ENCODE assay signal across 23 cellular contexts in genomic region chr1:48084826-48085225, GRCh38.
DNase-seq lines count a peak whose midpoint lies in the region; ATAC-seq and TF ChIP-seq lines count a peak whose summit lies in the region.
"Had no signal": no experiment of that assay in that cellular context is flagged by ENCODE, and none has a peak within 500 bp of the region (broad histone marks: within the 10 kb centered on the region; RNA-seq: fewer than 3 reads in every experiment).

No MANE protein-coding gene starts in this region.

- no peak for TF ChIP-seq CTCF in fibroblast of villous mesenchyme (IDR thresholded peaks at IDR 0.05; ENCODE audit: insufficient read depth, low read depth, low read length)
- TF ChIP-seq CTCF in nephron (IDR thresholded peaks at IDR 0.05; ENCODE audit: unreplicated experiment in 3 of 3): no peak

- H3K4me3 Mint-ChIP-seq in nephron: no peak overlapping the region
- H3K4me3 Mint-ChIP-seq in stimulated activated naive B cell treated with anti-CD40 and anti-IgM and Interleukin-4, amounts not matched to agents 10 μg/mL and 1 μg/mL and 100 μg/mL, for 72 hours: no peak overlapping the region
- H3K4me3 Mint-ChIP-seq: CD14-positive monocyte, HFFc6 had no signal

- H3K27me3 Mint-ChIP-seq in nephron (ENCODE audit: low read depth): peaks cover 82% of the 10 kb centered on the region
- peaks cover 17 to 46% of the 10 kb centered on the region in 2 donors for H3K27me3 Mint-ChIP-seq in stimulated activated naive B cell treated with anti-CD40 and anti-IgM and Interleukin-4, amounts not matched to agents 10 μg/mL and 1 μg/mL and 100 μg/mL, for 72 hours

- in situ Hi-C loops in ACHN (cut with HindIII; ENCODE audit: low pct_ligation_motif_present, low pct_unique_long_range_greater_than_20kb, low sequenced_read_pairs): no loop called here

- H3K4me3 ChIP-seq in fibroblast of villous mesenchyme (ENCODE audit: low read depth, low read length): no peak overlapping the region
- H3K4me3 ChIP-seq: SJSA1 had no signal

- peaks cover 44% of the 10 kb centered on the region for H3K4me1 Mint-ChIP-seq in nephron
- H3K4me1 Mint-ChIP-seq in stimulated activated naive B cell treated with anti-CD40 and anti-IgM and Interleukin-4, amounts not matched to agents 10 μg/mL and 1 μg/mL and 100 μg/mL, for 72 hours: no peaks in the 10 kb centered on the region
- H3K4me1 Mint-ChIP-seq: CD14-positive monocyte had no signal

- no peak for ATAC-seq in HG03280 (IDR thresholded peaks at IDR 0.05; ENCODE audit: unreplicated experiment)
- no peak for ATAC-seq in stimulated activated naive B cell treated with anti-CD40 and anti-IgM and Interleukin-4, amounts not matched to agents 10 μg/mL and 1 μg/mL and 100 μg/mL, for 72 hours (replicated peaks)
- ATAC-seq in GM21423 (IDR thresholded peaks at IDR 0.05; ENCODE audit: unreplicated experiment): no peak
- ATAC-seq: Right ventricle myocardium inferior had no signal

- peaks cover 5% of the 10 kb centered on the region for H3K9me3 Mint-ChIP-seq in nephron
- H3K9me3 Mint-ChIP-seq in stimulated activated naive B cell treated with anti-CD40 and anti-IgM and Interleukin-4, amounts not matched to agents 10 μg/mL and 1 μg/mL and 100 μg/mL, for 72 hours: no peaks in the 10 kb centered on the region

- no peaks in the 10 kb centered on the region for H3K36me3 Mint-ChIP-seq in nephron (ENCODE audit: low read depth)
- no peaks in the 10 kb centered on the region for H3K36me3 Mint-ChIP-seq in stimulated activated naive B cell treated with anti-CD40 and anti-IgM and Interleukin-4, amounts not matched to agents 10 μg/mL and 1 μg/mL and 100 μg/mL, for 72 hours
- H3K36me3 Mint-ChIP-seq: CD14-positive monocyte had no signal

- DNase-seq in ACHN (peak; percentile 77), NCI-H226 (peak; percentile 12), fibroblast of villous mesenchyme (ENCODE audit: low read depth) (peak; percentile 17), DMS 273 treated with DMSO at 0.1 percent for 48 hours (lab: John Stamatoyannopoulos, UW) (no peak)
- DNase-seq in stimulated activated naive B cell treated with anti-CD40 and anti-IgM and Interleukin-4, amounts not matched to agents 10 μg/mL and 1 μg/mL and 100 μg/mL, for 72 hours: no peak
- DNase-seq: 8988T, DMS79 treated with DMSO at 0.1 percent for 48 hours, HFFc6, KG1, MV-4-11, NCI-H1105 treated with DMSO at 0.1 percent for 48 hours, NCI-H1694, NCI-H2081 treated with DMSO at 0.1 percent for 48 hours, NCI-H2171 treated with DMSO at 0.1 percent for 48 hours, NCI-H446, NCI-H526, OCI-M1 had no signal

- H3K27ac Mint-ChIP-seq in nephron: peak overlapping the region; percentile 70 to 87 (median 75)
- H3K27ac Mint-ChIP-seq in stimulated activated naive B cell treated with anti-CD40 and anti-IgM and Interleukin-4, amounts not matched to agents 10 μg/mL and 1 μg/mL and 100 μg/mL, for 72 hours: no peak overlapping the region
- H3K27ac Mint-ChIP-seq: CD14-positive monocyte, HFFc6 had no signal

Comparison
In these comparisons a context has a peak if more than half of its experiments do, and no peak if none do; other contexts are left out.
1. DNase-seq: peak in ACHN (single experiment), NCI-H226 (single experiment) and fibroblast of villous mesenchyme (single experiment); none in stimulated activated naive B cell treated with anti-CD40 and anti-IgM and Interleukin-4, amounts not matched to agents 10 μg/mL and 1 μg/mL and 100 μg/mL, for 72 hours (single experiment) and DMS 273 treated with DMSO at 0.1 percent for 48 hours (single experiment).